ENCODE assay signal across 1 cellular context in genomic region chr1:10541286-10541685, GRCh38.
TF ChIP-seq lines count a peak whose summit lies in the region.

No MANE protein-coding gene starts in this region.

TF ChIP-seq in GM23338, 12 proteins besides CTCF, POLR2A, EP300 and RAD21 (continued from another document):
- TF ChIP-seq, protein P1, sequence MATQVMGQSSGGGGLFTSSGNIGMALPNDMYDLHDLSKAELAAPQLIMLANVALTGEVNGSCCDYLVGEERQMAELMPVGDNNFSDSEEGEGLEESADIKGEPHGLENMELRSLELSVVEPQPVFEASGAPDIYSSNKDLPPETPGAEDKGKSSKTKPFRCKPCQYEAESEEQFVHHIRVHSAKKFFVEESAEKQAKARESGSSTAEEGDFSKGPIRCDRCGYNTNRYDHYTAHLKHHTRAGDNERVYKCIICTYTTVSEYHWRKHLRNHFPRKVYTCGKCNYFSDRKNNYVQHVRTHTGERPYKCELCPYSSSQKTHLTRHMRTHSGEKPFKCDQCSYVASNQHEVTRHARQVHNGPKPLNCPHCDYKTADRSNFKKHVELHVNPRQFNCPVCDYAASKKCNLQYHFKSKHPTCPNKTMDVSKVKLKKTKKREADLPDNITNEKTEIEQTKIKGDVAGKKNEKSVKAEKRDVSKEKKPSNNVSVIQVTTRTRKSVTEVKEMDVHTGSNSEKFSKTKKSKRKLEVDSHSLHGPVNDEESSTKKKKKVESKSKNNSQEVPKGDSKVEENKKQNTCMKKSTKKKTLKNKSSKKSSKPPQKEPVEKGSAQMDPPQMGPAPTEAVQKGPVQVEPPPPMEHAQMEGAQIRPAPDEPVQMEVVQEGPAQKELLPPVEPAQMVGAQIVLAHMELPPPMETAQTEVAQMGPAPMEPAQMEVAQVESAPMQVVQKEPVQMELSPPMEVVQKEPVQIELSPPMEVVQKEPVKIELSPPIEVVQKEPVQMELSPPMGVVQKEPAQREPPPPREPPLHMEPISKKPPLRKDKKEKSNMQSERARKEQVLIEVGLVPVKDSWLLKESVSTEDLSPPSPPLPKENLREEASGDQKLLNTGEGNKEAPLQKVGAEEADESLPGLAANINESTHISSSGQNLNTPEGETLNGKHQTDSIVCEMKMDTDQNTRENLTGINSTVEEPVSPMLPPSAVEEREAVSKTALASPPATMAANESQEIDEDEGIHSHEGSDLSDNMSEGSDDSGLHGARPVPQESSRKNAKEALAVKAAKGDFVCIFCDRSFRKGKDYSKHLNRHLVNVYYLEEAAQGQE (IDR thresholded peaks at IDR 0.05; ENCODE audit: unreplicated experiment) = no peak
TF ChIP-seq in GM23338: peak in this region for 0.
